Comparison of ENCODE assay signal across 23 cellular contexts in the genomic region with DNA sequence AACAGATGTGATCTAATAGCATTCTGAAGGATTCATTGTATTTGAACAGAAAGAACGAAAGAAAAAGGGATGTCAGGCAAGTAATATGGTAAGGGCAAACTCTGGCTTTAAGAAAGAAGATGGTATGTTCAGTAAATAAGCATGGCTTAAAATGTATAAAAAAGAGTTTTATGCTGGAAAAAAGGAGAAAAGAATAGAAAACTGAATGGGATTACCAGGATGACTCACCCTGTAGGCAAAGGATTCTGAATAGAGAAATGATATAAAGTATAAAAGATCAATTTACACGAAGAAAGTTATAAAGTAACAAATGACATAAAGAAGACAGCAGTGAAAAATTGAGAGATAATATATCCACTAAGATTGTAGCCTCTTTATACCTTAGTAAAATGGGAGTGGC.
"Had no signal": no experiment of that assay in that cellular context is flagged by ENCODE, and none has a peak within 500 bp of the region (broad histone marks: within the 10 kb centered on the region; RNA-seq: fewer than 3 reads in every experiment).

No MANE protein-coding gene starts in this region.

- DNase-seq: dermis blood vessel endothelial cell; effector CD4-positive, alpha-beta T cell; endodermal cell; heart left ventricle; hippocampal formation; left colon; left ventricle myocardium superior; mesenchymal stem cell; midbrain; nephron progenitor cell; posterior cingulate gyrus; spleen; stimulated activated CD4-positive, alpha-beta T cell treated with anti-CD3 and anti-CD28 coated beads, Interleukin-15, amount 100 ng/mL, for 24 hours; stimulated activated CD4-positive, alpha-beta T cell treated with anti-CD3 and anti-CD28 coated beads, Interleukin-1b, Interleukin-23, amount 100 ng/mL, for 48 hours; stimulated activated CD4-positive, alpha-beta T cell treated with anti-CD3 and anti-CD28 coated beads, Interleukin-4, amount 100 ng/mL, for 24 hours; tibial artery; upper lobe of left lung; uterus had no signal

- H3K36me3 ChIP-seq: uterus had no signal

- H3K27ac Mint-ChIP-seq: endodermal cell; nephron progenitor cell; stimulated activated memory B cell treated with anti-CD40 and anti-IgM and Interleukin-4, amounts not matched to agents 10 μg/mL and 1 μg/mL and 100 μg/mL, for 72 hours had no signal

- H3K27me3 Mint-ChIP-seq: stimulated activated memory B cell treated with anti-CD40 and anti-IgM and Interleukin-4, amounts not matched to agents 10 μg/mL and 1 μg/mL and 100 μg/mL, for 72 hours; stimulated activated naive CD8-positive, alpha-beta T cell treated with anti-CD3 and anti-CD28 coated beads, Interleukin-15, Interleukin-2, amounts not matched to agents 100 ng/mL and 50 ng/mL, for 24 hours had no signal

- ATAC-seq: heart left ventricle; left colon; left ventricle myocardium superior; sciatic nerve; stimulated activated memory B cell treated with anti-CD40 and anti-IgM and Interleukin-4, amounts not matched to agents 10 μg/mL and 1 μg/mL and 100 μg/mL, for 72 hours had no signal

- H3K9me3 Mint-ChIP-seq: endodermal cell; stimulated activated memory B cell treated with anti-CD40 and anti-IgM and Interleukin-4, amounts not matched to agents 10 μg/mL and 1 μg/mL and 100 μg/mL, for 72 hours; stimulated activated naive CD8-positive, alpha-beta T cell treated with anti-CD3 and anti-CD28 coated beads, Interleukin-15, Interleukin-2, amounts not matched to agents 100 ng/mL and 50 ng/mL, for 24 hours had no signal

- H3K9me3 ChIP-seq: heart left ventricle, neutrophil, spleen, tibial artery, upper lobe of left lung, uterus had no signal

- H3K4me3 ChIP-seq: heart left ventricle, lung, spleen, tibial artery, upper lobe of left lung, uterus had no signal

- H3K27ac ChIP-seq: heart left ventricle, neutrophil, spleen, tibial artery, upper lobe of left lung, uterus had no signal

- H3K4me3 Mint-ChIP-seq: endodermal cell; nephron progenitor cell; stimulated activated memory B cell treated with anti-CD40 and anti-IgM and Interleukin-4, amounts not matched to agents 10 μg/mL and 1 μg/mL and 100 μg/mL, for 72 hours had no signal

- H3K4me1 ChIP-seq: uterus had no signal

- H3K27me3 ChIP-seq: heart left ventricle, neutrophil, spleen, tibial artery, upper lobe of left lung, uterus had no signal
